16 cellular contexts compared by ENCODE assay signal in the genomic region with DNA sequence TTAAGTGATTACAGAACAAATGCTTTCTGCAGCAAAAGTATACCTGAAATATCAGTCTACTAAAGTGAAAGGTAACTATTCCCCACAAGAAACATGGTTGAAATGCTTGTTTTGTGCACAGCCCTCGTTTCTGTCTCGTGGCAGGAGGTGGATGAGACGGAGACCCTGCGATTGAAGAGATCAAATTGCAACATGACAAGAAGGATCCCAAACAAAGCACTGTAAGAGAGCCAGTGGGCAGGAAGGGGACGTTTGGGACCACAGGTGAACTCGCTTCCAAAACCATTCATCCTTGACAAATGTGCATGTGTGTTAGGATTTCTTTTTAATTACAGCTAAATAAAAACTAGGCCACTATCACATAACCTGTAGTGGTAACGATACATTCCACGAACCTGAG.
"Had no signal": no experiment of that assay in that cellular context is flagged by ENCODE, and none has a peak within 500 bp of the region (broad histone marks: within the 10 kb centered on the region; RNA-seq: fewer than 3 reads in every experiment).

No MANE protein-coding gene starts in this region.

- H3K27me3 ChIP-seq: breast epithelium, sigmoid colon had no signal

- H3K27ac ChIP-seq: breast epithelium, sigmoid colon had no signal

- ATAC-seq: natural killer cell; stimulated activated naive CD8-positive, alpha-beta T cell treated with anti-CD3 and anti-CD28 coated beads, Interleukin-15, Interleukin-2, amounts not matched to agents 100 U/mL and 50 U/mL, for 24 hours had no signal

- H3K4me3 Mint-ChIP-seq: activated CD4-positive, alpha-beta T cell treated with anti-CD3 and anti-CD28 coated beads, Interleukin-2, amount 10 ng/mL, durations not matched to agents 7 days and 5 days; endodermal cell; immature natural killer cell; natural killer cell had no signal

- H3K4me1 ChIP-seq: breast epithelium had no signal

- H3K27me3 Mint-ChIP-seq: activated CD4-positive, alpha-beta T cell treated with anti-CD3 and anti-CD28 coated beads, Interleukin-2, amount 10 ng/mL, durations not matched to agents 7 days and 5 days had no signal

- H3K27ac Mint-ChIP-seq: activated CD4-positive, alpha-beta T cell treated with anti-CD3 and anti-CD28 coated beads, Interleukin-2, amount 10 ng/mL, durations not matched to agents 7 days and 5 days; activated T-helper 2 cell treated with anti-CD3 and anti-CD28 coated beads, Interferon-gamma antibody, Interleukin-2, Interleukin-4, amounts not matched to agents 10 μg/mL and 5 μg/mL and 100 μg/mL, durations not matched to agents 14 hours and 24 hours and 36 hours; endodermal cell had no signal

- H3K4me3 ChIP-seq: breast epithelium, lung, sigmoid colon had no signal

- H3K36me3 Mint-ChIP-seq: natural killer cell had no signal

- H3K9me3 ChIP-seq: sigmoid colon had no signal

- H3K36me3 ChIP-seq: breast epithelium had no signal

- DNase-seq: activated CD4-positive, alpha-beta T cell treated with anti-CD3 and anti-CD28 coated beads, Interleukin-2, amount 10 ng/mL, durations not matched to agents 7 days and 5 days; activated CD4-positive, CD25-positive, alpha-beta regulatory T cell; activated CD8-positive, alpha-beta memory T cell treated with anti-CD3 and anti-CD28 coated beads for 24 hours; activated naive CD4-positive, alpha-beta T cell treated with anti-CD3 and anti-CD28 coated beads, Interleukin-2, amount 50 U/mL, for 16 hours; activated T-cell treated with anti-CD3 and anti-CD28 coated beads for 4 hours; endodermal cell; immature natural killer cell; natural killer cell; sigmoid colon; stimulated activated CD4-positive, alpha-beta T cell treated with anti-CD3 and anti-CD28 coated beads, Interleukin-12 subunit alpha, Interleukin-12 subunit beta, amount 100 ng/mL, for 4 hours; stimulated activated CD4-positive, alpha-beta T cell treated with anti-CD3 and anti-CD28 coated beads, Interleukin-2, amount 100 ng/mL, for 48 hours; stimulated activated naive CD8-positive, alpha-beta T cell treated with anti-CD3 and anti-CD28 coated beads, Interleukin-15, Interleukin-2, amounts not matched to agents 100 U/mL and 50 U/mL, for 24 hours; T-helper 2 cell had no signal
